Comparison of ENCODE assay signal across 8 cellular contexts in genomic region chr1:203267347-203267846, GRCh38. TPM values are rescaled to one million over a fixed set of nuclear protein-coding genes. Genes with fewer than 3 reads are reported as not detected.
DNase-seq lines count a peak whose midpoint lies in the region; ATAC-seq lines count a peak whose summit lies in the region.

No MANE protein-coding gene starts in this region.

- peak; percentile 81 for DNase-seq in GM04504 (ENCODE audit: low read depth)
- DNase-seq in NCI-H748 (lab: John Stamatoyannopoulos, UW; ENCODE audit: unreplicated experiment), result peak; percentile 69
- DNase-seq in activated CD4-positive, alpha-beta T cell treated with anti-CD3 and anti-CD28 coated beads, Interleukin-2, amount 50 U/mL, for 24 hours (ENCODE audit: low read depth in 1 of 2, low spot score in 1 of 2), result peak; percentile 61 to 85
- peak; percentile 91 for DNase-seq in dermis blood vessel endothelial cell
- peak; percentile 82 for DNase-seq in left lobe of liver (ENCODE audit: low spot score)
- DNase-seq in stimulated activated CD4-positive, alpha-beta T cell treated with anti-CD3 and anti-CD28 coated beads, Interleukin-2, amount 100 ng/mL, for 48 hours, result peak; percentile 77 to 79

- ATAC-seq in HG03442 (IDR thresholded peaks at IDR 0.05; ENCODE audit: unreplicated experiment), result peak; percentile 42
- ATAC-seq in left lobe of liver, result peak; percentile 94
- ATAC-seq in HG02938 (IDR thresholded peaks at IDR 0.05; ENCODE audit: unreplicated experiment), result no peak

RNA-seq across cellular contexts. Expression of gene BTG2, which starts 37.9 kb away (rescaled TPM):
- total RNA-seq in dermis blood vessel endothelial cell (63.5 and 64.7 TPM in 2 replicates), left lobe of liver (2.8 TPM)

RNA-seq across cellular contexts. Expression of gene CHIT1, which starts 37.9 kb away (rescaled TPM):
- total RNA-seq in dermis blood vessel endothelial cell (under 0.01 TPM in 2 replicates), left lobe of liver (0.28 TPM)

Comparison
In these comparisons a context has a peak if more than half of its experiments do, and no peak if none do; other contexts are left out.
1. RNA of gene BTG2, which starts 37.9 kb away (total RNA-seq): 63.5 to 64.7 TPM in dermis blood vessel endothelial cell; 2.8 TPM in left lobe of liver (single experiment); every median in the first group is over 10 times any median in the second.
2. Peak in every context shown above with its lines, with median percentiles within 50 percentile points of each other: DNase-seq.